ENCODE assay signal across 24 cellular contexts in genomic region chr20:35823937-35824336, GRCh38.
"Had no signal": no experiment of that assay in that cellular context is flagged by ENCODE, and none has a peak within 500 bp of the region (broad histone marks: within the 10 kb centered on the region; RNA-seq: fewer than 3 reads in every experiment).

No MANE protein-coding gene starts in this region.

- DNase-seq: activated CD4-positive, alpha-beta T cell treated with anti-CD3 and anti-CD28 coated beads, Interleukin-2, amount 10 ng/mL, durations not matched to agents 24 days and 14 days; activated CD8-positive, alpha-beta T cell treated with anti-CD3 and anti-CD28 coated beads for 36 hours; activated effector memory CD4-positive, alpha-beta T cell treated with Interleukin-2 at 50 U/mL for 16 hours; activated naive CD4-positive, alpha-beta T cell treated with anti-CD3 and anti-CD28 coated beads, Interleukin-2, amount 10 ng/mL, durations not matched to agents 7 days and 5 days; activated naive CD8-positive, alpha-beta T cell treated with anti-CD3 and anti-CD28 coated beads, Interleukin-2, amount 50 U/mL, for 24 hours; activated T-cell treated with anti-CD3 and anti-CD28 coated beads, Interleukin-2, amount 50 U/mL, for 4 hours; cerebellar nuclear complex; effector memory CD4-positive, alpha-beta T cell; left cardiac atrium; posterior cingulate gyrus; retina; stimulated activated CD4-positive, alpha-beta T cell treated with anti-CD3 and anti-CD28 coated beads, Interleukin-12 subunit alpha, Interleukin-12 subunit beta, amount 100 ng/mL, for 4 hours; stimulated activated CD4-positive, alpha-beta T cell treated with anti-CD3 and anti-CD28 coated beads, Interleukin-1b, Interleukin-23, amount 100 ng/mL, for 48 hours; stimulated activated CD8-positive, alpha-beta memory T cell treated with anti-CD3 and anti-CD28 coated beads, Interleukin-4, amount 100 ng/mL, for 48 hours; stimulated activated naive CD4-positive, alpha-beta T cell treated with Interleukin-2 at 50 U/mL for 16 hours; substantia nigra; T-cell had no signal

- H3K27ac Mint-ChIP-seq: activated CD4-positive, alpha-beta T cell treated with anti-CD3 and anti-CD28 coated beads, Interleukin-2, amount 10 ng/mL, durations not matched to agents 24 days and 14 days; activated CD8-positive, alpha-beta T cell treated with anti-CD3 and anti-CD28 coated beads for 36 hours; activated naive CD4-positive, alpha-beta T cell treated with anti-CD3 and anti-CD28 coated beads, Interleukin-2, amount 10 ng/mL, durations not matched to agents 7 days and 5 days; activated naive CD8-positive, alpha-beta T cell treated with anti-CD3 and anti-CD28 coated beads, Interleukin-2, amount 50 U/mL, for 24 hours; dendritic cell treated with granulocyte-macrophage colony-stimulating factor and Interleukin-4, amounts not matched to agents 40 ng/mL and 50 ng/mL, for 4 days; mesothelial cell of epicardium; natural killer cell treated with Interleukin-12 subunit alpha and Interleukin-12 subunit beta and Interleukin-15 and Interleukin-18, amount 100 ng/mL, for 72 hours; T-cell had no signal

- H3K4me3 Mint-ChIP-seq: activated CD4-positive, alpha-beta T cell treated with anti-CD3 and anti-CD28 coated beads, Interleukin-2, amount 10 ng/mL, durations not matched to agents 24 days and 14 days; activated CD8-positive, alpha-beta T cell treated with anti-CD3 and anti-CD28 coated beads for 36 hours; activated naive CD4-positive, alpha-beta T cell treated with anti-CD3 and anti-CD28 coated beads, Interleukin-2, amount 10 ng/mL, durations not matched to agents 7 days and 5 days; activated naive CD8-positive, alpha-beta T cell treated with anti-CD3 and anti-CD28 coated beads, Interleukin-2, amount 50 U/mL, for 24 hours; activated T-cell treated with anti-CD3 and anti-CD28 coated beads, Interleukin-2, amount 50 U/mL, for 4 hours; dendritic cell treated with granulocyte-macrophage colony-stimulating factor and Interleukin-4, amounts not matched to agents 40 ng/mL and 50 ng/mL, for 4 days; mesothelial cell of epicardium; natural killer cell treated with Interleukin-12 subunit alpha and Interleukin-12 subunit beta and Interleukin-15 and Interleukin-18, amount 100 ng/mL, for 72 hours; T-cell had no signal

- H3K27me3 ChIP-seq: ascending aorta, esophagus muscularis mucosa had no signal

- FAIRE-seq: bronchial epithelial cell, endothelial cell of umbilical vein had no signal

- ATAC-seq: activated CD8-positive, alpha-beta T cell treated with anti-CD3 and anti-CD28 coated beads for 36 hours; activated naive CD8-positive, alpha-beta T cell treated with anti-CD3 and anti-CD28 coated beads, Interleukin-2, amount 50 U/mL, for 24 hours; activated T-cell treated with anti-CD3 and anti-CD28 coated beads, Interleukin-2, amount 50 U/mL, for 4 hours; left cardiac atrium; natural killer cell treated with Interleukin-12 subunit alpha and Interleukin-12 subunit beta and Interleukin-15 and Interleukin-18, amount 100 ng/mL, for 72 hours; T-cell had no signal

- H3K9me3 Mint-ChIP-seq: activated CD4-positive, alpha-beta T cell treated with anti-CD3 and anti-CD28 coated beads, Interleukin-2, amount 10 ng/mL, durations not matched to agents 24 days and 14 days; activated CD8-positive, alpha-beta T cell treated with anti-CD3 and anti-CD28 coated beads for 36 hours; activated naive CD4-positive, alpha-beta T cell treated with anti-CD3 and anti-CD28 coated beads, Interleukin-2, amount 10 ng/mL, durations not matched to agents 7 days and 5 days; activated naive CD8-positive, alpha-beta T cell treated with anti-CD3 and anti-CD28 coated beads, Interleukin-2, amount 50 U/mL, for 24 hours; activated T-cell treated with anti-CD3 and anti-CD28 coated beads, Interleukin-2, amount 50 U/mL, for 4 hours; dendritic cell treated with granulocyte-macrophage colony-stimulating factor and Interleukin-4, amounts not matched to agents 40 ng/mL and 50 ng/mL, for 4 days; mesothelial cell of epicardium; natural killer cell treated with Interleukin-12 subunit alpha and Interleukin-12 subunit beta and Interleukin-15 and Interleukin-18, amount 100 ng/mL, for 72 hours; T-cell had no signal

- H3K4me3 ChIP-seq: ascending aorta, esophagus muscularis mucosa had no signal

- H3K9me3 ChIP-seq: ascending aorta, esophagus muscularis mucosa had no signal

- H3K27ac ChIP-seq: ascending aorta, esophagus muscularis mucosa had no signal

- H3K4me1 ChIP-seq: ascending aorta had no signal

- H3K27me3 Mint-ChIP-seq: activated CD4-positive, alpha-beta T cell treated with anti-CD3 and anti-CD28 coated beads, Interleukin-2, amount 10 ng/mL, durations not matched to agents 24 days and 14 days; activated CD8-positive, alpha-beta T cell treated with anti-CD3 and anti-CD28 coated beads for 36 hours; activated naive CD4-positive, alpha-beta T cell treated with anti-CD3 and anti-CD28 coated beads, Interleukin-2, amount 10 ng/mL, durations not matched to agents 7 days and 5 days; activated naive CD8-positive, alpha-beta T cell treated with anti-CD3 and anti-CD28 coated beads, Interleukin-2, amount 50 U/mL, for 24 hours; dendritic cell treated with granulocyte-macrophage colony-stimulating factor and Interleukin-4, amounts not matched to agents 40 ng/mL and 50 ng/mL, for 4 days; natural killer cell treated with Interleukin-12 subunit alpha and Interleukin-12 subunit beta and Interleukin-15 and Interleukin-18, amount 100 ng/mL, for 72 hours; T-cell had no signal
